In genomic region chr17:143785-144281, GRCh38 we compare ENCODE assay signal across 8 cellular contexts. TPM values are rescaled to one million over a fixed set of nuclear protein-coding genes. Genes with fewer than 3 reads are reported as not detected.
DNase-seq lines count a peak whose midpoint lies in the region; ATAC-seq and TF ChIP-seq lines count a peak whose summit lies in the region.

No MANE protein-coding gene starts in this region.

- H3K27ac Mint-ChIP-seq in CD4-positive, CD25-positive, alpha-beta regulatory T cell = no peak overlapping the region

- no peak overlapping the region for H3K4me3 Mint-ChIP-seq in CD4-positive, CD25-positive, alpha-beta regulatory T cell

- H3K9me3 Mint-ChIP-seq in CD4-positive, CD25-positive, alpha-beta regulatory T cell = no peaks in the 10 kb centered on the region

- H3K27ac ChIP-seq in CD4-positive, CD25-positive, alpha-beta regulatory T cell (ENCODE audit: insufficient read depth, low read length, poor library complexity, severe bottlenecking) = no peak overlapping the region
- H3K27ac ChIP-seq in lower lobe of right lung = no peak overlapping the region

- H3K4me1 Mint-ChIP-seq in CD4-positive, CD25-positive, alpha-beta regulatory T cell = peaks cover 0 to 4% (median 0%) of the 10 kb centered on the region in 4 donors

- peak; percentile 89 to 92 for ATAC-seq in CD4-positive, CD25-positive, alpha-beta regulatory T cell (ENCODE audit: low read depth in 2 of 2)
- ATAC-seq in lower lobe of right lung (peak; percentile 92 to 94), GM19328 (IDR thresholded peaks at IDR 0.05; ENCODE audit: unreplicated experiment) (no peak)

- DNase-seq in CD4-positive, CD25-positive, alpha-beta regulatory T cell = peak; percentile 67 to 79 (median 70)
- DNase-seq in HCEC 1CT = peak; percentile 53
- DNase-seq in NCI-H460 (ENCODE audit: extremely low read depth, low read depth) = peak; percentile 77
- peak; percentile 78 to 84 for DNase-seq in activated CD4-positive, alpha-beta T cell treated with anti-CD3 and anti-CD28 coated beads, Interleukin-2, amount 50 U/mL, for 4 hours
- peak; percentile 44 for DNase-seq in cortex of kidney (lab: John Stamatoyannopoulos, UW)
- DNase-seq in lower lobe of right lung = peak; percentile 85
- DNase-seq in stimulated activated CD4-positive, alpha-beta T cell treated with anti-CD3 and anti-CD28 coated beads, TNF-alpha, amount 100 ng/mL, for 24 hours (ENCODE audit: low read depth in 3 of 3) = peak; percentile 76 to 84 (median 81)

- H3K4me3 ChIP-seq in CD4-positive, CD25-positive, alpha-beta regulatory T cell (ENCODE audit: low read depth, low read length) = no peak overlapping the region
- no peak overlapping the region for H3K4me3 ChIP-seq in lower lobe of right lung

- no peaks in the 10 kb centered on the region for H3K36me3 ChIP-seq in CD4-positive, CD25-positive, alpha-beta regulatory T cell (ENCODE audit: control insufficient read depth, insufficient read depth, low read length)
- no peaks in the 10 kb centered on the region for H3K36me3 ChIP-seq in lower lobe of right lung

- H3K9me3 ChIP-seq in CD4-positive, CD25-positive, alpha-beta regulatory T cell (ENCODE audit: control insufficient read depth in 2 of 2, low read length in 2 of 2) = no peaks in the 10 kb centered on the region
- no peaks in the 10 kb centered on the region for H3K9me3 ChIP-seq in lower lobe of right lung

- peaks cover 4% of the 10 kb centered on the region for H3K4me1 ChIP-seq in CD4-positive, CD25-positive, alpha-beta regulatory T cell (ENCODE audit: control insufficient read depth, insufficient read depth, low read length, poor library complexity, severe bottlenecking)
- H3K4me1 ChIP-seq in lower lobe of right lung = no peaks in the 10 kb centered on the region

- intact Hi-C loops in lower lobe of right lung (cut with DNase I) = no loop called here

- TF ChIP-seq CTCF in lower lobe of right lung (IDR thresholded peaks at IDR 0.05) = peak; percentile 97

- no peaks in the 10 kb centered on the region for H3K27me3 Mint-ChIP-seq in CD4-positive, CD25-positive, alpha-beta regulatory T cell

- H3K27me3 ChIP-seq in CD4-positive, CD25-positive, alpha-beta regulatory T cell (ENCODE audit: control insufficient read depth, insufficient read depth, low read length) = no peaks in the 10 kb centered on the region
- H3K27me3 ChIP-seq in lower lobe of right lung (ENCODE audit: low read depth) = no peaks in the 10 kb centered on the region

- no peaks in the 10 kb centered on the region for H3K36me3 Mint-ChIP-seq in CD4-positive, CD25-positive, alpha-beta regulatory T cell

RNA-seq across cellular contexts. Expression of gene SCGB1C2, which starts 6.5 kb away (rescaled TPM):
- not detected for total RNA-seq in CD4-positive, CD25-positive, alpha-beta regulatory T cell
- polyA plus RNA-seq in CD4-positive, CD25-positive, alpha-beta regulatory T cell = not detected
- not detected in 2 replicates for total RNA-seq in NCI-H460 (2014; rRNA removed; shearing (Covaris generic))
- not detected in 2 replicates for polyA plus RNA-seq in NCI-H460 (2014; cell fraction: nucleus; rRNA removed)
- total RNA-seq in lower lobe of right lung = not detected

RNA-seq across cellular contexts. Expression of gene DOC2B, which starts 37.6 kb away (rescaled TPM):
- not detected for total RNA-seq in CD4-positive, CD25-positive, alpha-beta regulatory T cell
- not detected for polyA plus RNA-seq in CD4-positive, CD25-positive, alpha-beta regulatory T cell
- total RNA-seq in NCI-H460 (2014; rRNA removed; shearing (Covaris generic)) = 30.6 and 31.4 TPM in 2 replicates
- polyA plus RNA-seq in NCI-H460 (2014; cell fraction: nucleus; rRNA removed) = 15.7 and 15.9 TPM in 2 replicates
- 6.2 TPM for total RNA-seq in lower lobe of right lung
